Comparison of ENCODE assay signal across 14 cellular contexts in genomic region chr2:1974391-1974790, GRCh38.
A peak's percentile ranks its signal among the peaks of the same experiment; 100 is the strongest.
DNase-seq lines count a peak whose midpoint lies in the region; ATAC-seq and TF ChIP-seq lines count a peak whose summit lies in the region.
"Had no signal": no experiment of that assay in that cellular context is flagged by ENCODE, and none has a peak within 500 bp of the region (broad histone marks: within the 10 kb centered on the region; RNA-seq: fewer than 3 reads in every experiment).

No MANE protein-coding gene starts in this region.

- H3K27me3 Mint-ChIP-seq in nephron (ENCODE audit: low read depth) (peaks cover 9% of the 10 kb centered on the region), natural killer cell (ENCODE audit: low read depth in 2 of 2) (peaks cover 3 to 7% of the 10 kb centered on the region in 2 donors)

- intact Hi-C loops in natural killer cell (cut with micrococcal nuclease) = no loop called here

- H3K9me3 ChIP-seq in MG63 = no peaks in the 10 kb centered on the region
- H3K9me3 ChIP-seq: neutrophil had no signal

- DNase-seq in AG10803 (ENCODE audit: low read depth) (peak; percentile 37), MG63 (peak; percentile 87), choroid plexus epithelial cell (ENCODE audit: low read depth) (peak; percentile 100), natural killer cell (no peak), dedifferentiated amniotic fluid mesenchymal stem cell (ENCODE audit: extremely low spot score) (no peak)
- DNase-seq in stimulated activated CD4-positive, alpha-beta T cell treated with anti-CD3 and anti-CD28 coated beads, Interleukin-2, amount 100 ng/mL, for 24 hours = no peak
- DNase-seq: activated CD4-positive, alpha-beta T cell treated with anti-CD3 and anti-CD28 coated beads, Interleukin-2, amount 50 U/mL, for 4 hours; activated naive CD4-positive, alpha-beta T cell treated with anti-CD3 and anti-CD28 coated beads for 36 hours had no signal

- no peaks in the 10 kb centered on the region for H3K36me3 ChIP-seq in MG63
- H3K36me3 ChIP-seq: neutrophil had no signal

- no peaks in the 10 kb centered on the region for H3K36me3 Mint-ChIP-seq in nephron (ENCODE audit: low read depth)
- no peaks in the 10 kb centered on the region for H3K36me3 Mint-ChIP-seq in natural killer cell
- H3K36me3 Mint-ChIP-seq: CD14-positive monocyte; stimulated activated effector memory CD8-positive, alpha-beta T cell treated with anti-CD3 and anti-CD28 coated beads, Interleukin-12 subunit alpha, Interleukin-12 subunit beta, amount 100 ng/mL, for 72 hours had no signal

- H3K27ac Mint-ChIP-seq in nephron (peak overlapping the region in 2 of 3 experiments; percentile 71 to 89), natural killer cell (no peak overlapping the region)
- H3K27ac Mint-ChIP-seq: activated naive CD4-positive, alpha-beta T cell treated with anti-CD3 and anti-CD28 coated beads for 36 hours; stimulated activated effector memory CD8-positive, alpha-beta T cell treated with anti-CD3 and anti-CD28 coated beads, Interleukin-12 subunit alpha, Interleukin-12 subunit beta, amount 100 ng/mL, for 72 hours; T-helper 2 cell treated with Interferon-gamma antibody and Interleukin-4, amounts not matched to agents 5 μg/mL and 100 μg/mL, for 36 hours had no signal

- no peaks in the 10 kb centered on the region for H3K9me3 Mint-ChIP-seq in nephron
- no peaks in the 10 kb centered on the region for H3K9me3 Mint-ChIP-seq in natural killer cell
- H3K9me3 Mint-ChIP-seq: activated naive CD4-positive, alpha-beta T cell treated with anti-CD3 and anti-CD28 coated beads for 36 hours; CD14-positive monocyte; stimulated activated effector memory CD8-positive, alpha-beta T cell treated with anti-CD3 and anti-CD28 coated beads, Interleukin-12 subunit alpha, Interleukin-12 subunit beta, amount 100 ng/mL, for 72 hours; T-helper 2 cell treated with Interferon-gamma antibody and Interleukin-4, amounts not matched to agents 5 μg/mL and 100 μg/mL, for 36 hours had no signal

- no peak for ATAC-seq in natural killer cell
- no peak for ATAC-seq in HG02642 (IDR thresholded peaks at IDR 0.05; ENCODE audit: poor library complexity, unreplicated experiment)
- ATAC-seq: stimulated activated effector memory CD8-positive, alpha-beta T cell treated with anti-CD3 and anti-CD28 coated beads, Interleukin-12 subunit alpha, Interleukin-12 subunit beta, amount 100 ng/mL, for 72 hours had no signal

- H3K27me3 ChIP-seq in MG63 = no peaks in the 10 kb centered on the region
- H3K27me3 ChIP-seq: neutrophil had no signal

- no peak overlapping the region for H3K4me3 Mint-ChIP-seq in nephron
- H3K4me3 Mint-ChIP-seq in natural killer cell = no peak overlapping the region
- H3K4me3 Mint-ChIP-seq: activated naive CD4-positive, alpha-beta T cell treated with anti-CD3 and anti-CD28 coated beads for 36 hours; CD14-positive monocyte; stimulated activated effector memory CD8-positive, alpha-beta T cell treated with anti-CD3 and anti-CD28 coated beads, Interleukin-12 subunit alpha, Interleukin-12 subunit beta, amount 100 ng/mL, for 72 hours; T-helper 2 cell treated with Interferon-gamma antibody and Interleukin-4, amounts not matched to agents 5 μg/mL and 100 μg/mL, for 36 hours had no signal

- TF ChIP-seq CTCF in AG10803 (conservative IDR thresholded peaks at IDR 0.05; ENCODE audit: low read length) = no peak
- no peak for TF ChIP-seq CTCF in choroid plexus epithelial cell (conservative IDR thresholded peaks at IDR 0.05; ENCODE audit: low read depth, low read length)
- TF ChIP-seq CTCF in nephron (IDR thresholded peaks at IDR 0.05; ENCODE audit: unreplicated experiment in 3 of 3) = no peak
- no peak for TF ChIP-seq CTCF in natural killer cell (IDR thresholded peaks at IDR 0.05)

- H3K4me1 Mint-ChIP-seq in nephron = peaks cover 46% of the 10 kb centered on the region
- no peaks in the 10 kb centered on the region for H3K4me1 Mint-ChIP-seq in natural killer cell
- H3K4me1 Mint-ChIP-seq: CD14-positive monocyte; stimulated activated effector memory CD8-positive, alpha-beta T cell treated with anti-CD3 and anti-CD28 coated beads, Interleukin-12 subunit alpha, Interleukin-12 subunit beta, amount 100 ng/mL, for 72 hours had no signal

- H3K4me3 ChIP-seq in AG10803 (ENCODE audit: low read length) (no peak overlapping the region), MG63 (no peak overlapping the region), choroid plexus epithelial cell (ENCODE audit: low read depth, low read length) (no peak overlapping the region)

Comparison
In these comparisons a context has a peak if more than half of its experiments do, and no peak if none do; other contexts are left out.
1. DNase-seq: peak in AG10803 (single experiment), MG63 (single experiment) and choroid plexus epithelial cell (single experiment); none in stimulated activated CD4-positive, alpha-beta T cell treated with anti-CD3 and anti-CD28 coated beads, Interleukin-2, amount 100 ng/mL, for 24 hours (0 of 2), natural killer cell (single experiment) and dedifferentiated amniotic fluid mesenchymal stem cell (single experiment).
2. H3K27ac Mint-ChIP-seq: peak in nephron (2 of 3); none in natural killer cell (0 of 2).